ENCODE assay signal across 21 cellular contexts in genomic region chr11:94302806-94303205, GRCh38. TPM values are rescaled to one million over a fixed set of nuclear protein-coding genes. Genes with fewer than 3 reads are reported as not detected.
DNase-seq lines count a peak whose midpoint lies in the region; ATAC-seq and TF ChIP-seq lines count a peak whose summit lies in the region.
"Had no signal": no experiment of that assay in that cellular context is flagged by ENCODE, and none has a peak within 500 bp of the region (broad histone marks: within the 10 kb centered on the region; RNA-seq: fewer than 3 reads in every experiment).

No MANE protein-coding gene starts in this region.

- H2AFZ ChIP-seq in neural cell (ENCODE audit: low read depth, low read length): peak overlapping the region; percentile 63
- no peak overlapping the region for H2AFZ ChIP-seq in PC-3 (ENCODE audit: low read length)

- H3K36me3 ChIP-seq in H7 (replicated peaks; ENCODE audit: control insufficient read depth, insufficient read depth, low read length) (no peaks in the 10 kb centered on the region), neural cell (ENCODE audit: insufficient read depth, low read length) (no peaks in the 10 kb centered on the region), PC-3 (ENCODE audit: low read depth, low read length) (no peaks in the 10 kb centered on the region)
- H3K36me3 ChIP-seq: BLaER1 treated with 17β-estradiol and CSF1 and Interleukin-3, amounts not matched to agents 10 nM and 100 nM; HAP-1 had no signal

- H3K79me2 ChIP-seq in neural cell (replicated peaks; ENCODE audit: insufficient read depth, low read length) (no peaks in the 10 kb centered on the region), PC-3 (ENCODE audit: low read length) (no peaks in the 10 kb centered on the region)

- no peak for ATAC-seq in PC-3
- ATAC-seq: CD8-positive, alpha-beta T cell; GM12878 had no signal

- peak overlapping the region; percentile 70 for H3K27ac ChIP-seq in neural cell (ENCODE audit: low read length)
- no peak overlapping the region for H3K27ac ChIP-seq in PC-3 (ENCODE audit: low read length)
- H3K27ac ChIP-seq: BLaER1 treated with 17β-estradiol and CSF1 and Interleukin-3, amounts not matched to agents 10 nM and 100 nM; HL-60 had no signal

- TF ChIP-seq EP300 in neural cell (conservative IDR thresholded peaks at IDR 0.05; ENCODE audit: poor library complexity, severe bottlenecking): no peak

- no peak for TF ChIP-seq RAD21 in neural cell (conservative IDR thresholded peaks at IDR 0.05)

- H3K9me3 ChIP-seq in neural cell (ENCODE audit: low read length) (no peaks in the 10 kb centered on the region), PC-3 (ENCODE audit: low read length) (no peaks in the 10 kb centered on the region)
- H3K9me3 ChIP-seq: BLaER1 treated with 17β-estradiol and CSF1 and Interleukin-3, amounts not matched to agents 10 nM and 100 nM; HAP-1; SK-N-SH had no signal

- H3K4me1 ChIP-seq in PC-3 (ENCODE audit: insufficient read depth, low read length): peaks cover 9% of the 10 kb centered on the region; the same call in 1 of the 2 replicates
- H3K4me1 ChIP-seq: BLaER1 treated with 17β-estradiol and CSF1 and Interleukin-3, amounts not matched to agents 10 nM and 100 nM; HAP-1 had no signal

- BruUV-seq in PC-3 (replicated peaks; lab: Mats Ljungman, UMichigan): no TSS peak

- TF ChIP-seq CTCF in neural cell (IDR thresholded peaks at IDR 0.05; ENCODE audit: poor library complexity, severe bottlenecking) (no peak), PC-3 (conservative IDR thresholded peaks at IDR 0.05; ENCODE audit: low read depth, low read length) (no peak)

- CTCF ChIA-PET in PC-3 (lab: Charles Lee): no interaction called here

- POLR2A ChIA-PET in PC-3 (lab: Charles Lee; ENCODE audit: unreplicated experiment): no interaction called here

- no peaks in the 10 kb centered on the region for H3K9me2 ChIP-seq in neural cell (ENCODE audit: insufficient read depth, low read length)
- no peaks in the 10 kb centered on the region for H3K9me2 ChIP-seq in PC-3 (replicated peaks; ENCODE audit: low read length)
- H3K9me2 ChIP-seq: SK-N-SH had no signal

- no peaks in the 10 kb centered on the region for H4K20me1 ChIP-seq in neural cell (ENCODE audit: insufficient read depth)
- no peaks in the 10 kb centered on the region for H4K20me1 ChIP-seq in PC-3 (ENCODE audit: low read length)
- H4K20me1 ChIP-seq: BLaER1 treated with 17β-estradiol and CSF1 and Interleukin-3, amounts not matched to agents 10 nM and 100 nM had no signal

- H3K4me2 ChIP-seq in neural cell (ENCODE audit: low read length): peak overlapping the region; percentile 53
- H3K4me2 ChIP-seq in PC-3 (ENCODE audit: low read length): no peak overlapping the region
- H3K4me2 ChIP-seq: BLaER1 treated with 17β-estradiol and CSF1 and Interleukin-3, amounts not matched to agents 10 nM and 100 nM; SK-N-SH had no signal

- peak; percentile 47 for DNase-seq in H7
- DNase-seq in NCI-H2227 (lab: John Stamatoyannopoulos, UW; ENCODE audit: unreplicated experiment): peak; percentile 20
- peak; percentile 68 for DNase-seq in cerebellar cortex (ENCODE audit: low spot score)
- DNase-seq in activated CD4-positive, CD25-positive, alpha-beta regulatory T cell treated with anti-CD3 and anti-CD28 coated beads, Interleukin-2, amount 50 U/mL, for 72 hours: no peak
- DNase-seq in NCI-H345 treated with DMSO at 0.1 percent for 48 hours (lab: John Stamatoyannopoulos, UW; ENCODE audit: unreplicated experiment): no peak
- DNase-seq in PC-3: no peak
- DNase-seq: Calu3; CD8-positive, alpha-beta T cell; IMR-90; NCI-H1417 treated with DMSO at 0.1 percent for 48 hours; NCI-H2029 treated with DMSO at 0.1 percent for 48 hours; NCI-H510A treated with DMSO at 0.1 percent for 48 hours; SHP77; SK-N-SH had no signal

- intact Hi-C loops in PC-3 (cut with micrococcal nuclease): no loop called here

- no peaks in the 10 kb centered on the region for H3K27me3 ChIP-seq in H7 (ENCODE audit: control insufficient read depth, insufficient read depth, low read length)
- H3K27me3 ChIP-seq in neural cell (ENCODE audit: insufficient read depth, low read depth, low read length): no peaks in the 10 kb centered on the region
- peaks cover 31% of the 10 kb centered on the region for H3K27me3 ChIP-seq in PC-3 (ENCODE audit: low read length)
- H3K27me3 ChIP-seq: BLaER1 treated with 17β-estradiol and CSF1 and Interleukin-3, amounts not matched to agents 10 nM and 100 nM had no signal

- H3F3A ChIP-seq in neural cell (ENCODE audit: insufficient read depth, low read length, poor library complexity, severe bottlenecking): no peaks in the 10 kb centered on the region
- no peaks in the 10 kb centered on the region for H3F3A ChIP-seq in PC-3 (ENCODE audit: low read length, unreplicated experiment)

- no peak overlapping the region for H3K4me3 ChIP-seq in H7 (ENCODE audit: insufficient read depth, low read depth, low read length)
- peak overlapping the region; percentile 31 for H3K4me3 ChIP-seq in neural cell (ENCODE audit: low read length)
- H3K4me3 ChIP-seq in PC-3 (ENCODE audit: low read length): no peak overlapping the region
- H3K4me3 ChIP-seq: BLaER1 treated with 17β-estradiol and CSF1 and Interleukin-3, amounts not matched to agents 10 nM and 100 nM; GM12878; HAP-1 had no signal

- H3K9ac ChIP-seq in neural cell (ENCODE audit: low read length) (peak overlapping the region; percentile 20), PC-3 (ENCODE audit: low read length) (no peak overlapping the region)
- H3K9ac ChIP-seq: BLaER1 treated with 17β-estradiol and CSF1 and Interleukin-3, amounts not matched to agents 10 nM and 100 nM; SK-N-SH had no signal

TF ChIP-seq in neural cell, 6 proteins besides CTCF, POLR2A, EP300 and RAD21:
- no peak for TF ChIP-seq TAF1 (IDR thresholded peaks at IDR 0.05; ENCODE audit: low read depth)
- TF ChIP-seq, protein P1, sequence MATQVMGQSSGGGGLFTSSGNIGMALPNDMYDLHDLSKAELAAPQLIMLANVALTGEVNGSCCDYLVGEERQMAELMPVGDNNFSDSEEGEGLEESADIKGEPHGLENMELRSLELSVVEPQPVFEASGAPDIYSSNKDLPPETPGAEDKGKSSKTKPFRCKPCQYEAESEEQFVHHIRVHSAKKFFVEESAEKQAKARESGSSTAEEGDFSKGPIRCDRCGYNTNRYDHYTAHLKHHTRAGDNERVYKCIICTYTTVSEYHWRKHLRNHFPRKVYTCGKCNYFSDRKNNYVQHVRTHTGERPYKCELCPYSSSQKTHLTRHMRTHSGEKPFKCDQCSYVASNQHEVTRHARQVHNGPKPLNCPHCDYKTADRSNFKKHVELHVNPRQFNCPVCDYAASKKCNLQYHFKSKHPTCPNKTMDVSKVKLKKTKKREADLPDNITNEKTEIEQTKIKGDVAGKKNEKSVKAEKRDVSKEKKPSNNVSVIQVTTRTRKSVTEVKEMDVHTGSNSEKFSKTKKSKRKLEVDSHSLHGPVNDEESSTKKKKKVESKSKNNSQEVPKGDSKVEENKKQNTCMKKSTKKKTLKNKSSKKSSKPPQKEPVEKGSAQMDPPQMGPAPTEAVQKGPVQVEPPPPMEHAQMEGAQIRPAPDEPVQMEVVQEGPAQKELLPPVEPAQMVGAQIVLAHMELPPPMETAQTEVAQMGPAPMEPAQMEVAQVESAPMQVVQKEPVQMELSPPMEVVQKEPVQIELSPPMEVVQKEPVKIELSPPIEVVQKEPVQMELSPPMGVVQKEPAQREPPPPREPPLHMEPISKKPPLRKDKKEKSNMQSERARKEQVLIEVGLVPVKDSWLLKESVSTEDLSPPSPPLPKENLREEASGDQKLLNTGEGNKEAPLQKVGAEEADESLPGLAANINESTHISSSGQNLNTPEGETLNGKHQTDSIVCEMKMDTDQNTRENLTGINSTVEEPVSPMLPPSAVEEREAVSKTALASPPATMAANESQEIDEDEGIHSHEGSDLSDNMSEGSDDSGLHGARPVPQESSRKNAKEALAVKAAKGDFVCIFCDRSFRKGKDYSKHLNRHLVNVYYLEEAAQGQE (IDR thresholded peaks at IDR 0.05; ENCODE audit: borderline replicate concordance): no peak
- peak; percentile 11 for TF ChIP-seq POLR2AphosphoS5 (IDR thresholded peaks at IDR 0.05)

RNA-seq across cellular contexts. Expression of gene IZUMO1R, which starts 1.6 kb away (rescaled TPM):
- not detected in 2 replicates for total RNA-seq in H7 (2014; rRNA removed; shearing (Covaris generic))
- polyA plus RNA-seq in neural cell: not detected in 2 replicates
- not detected in 2 replicates for polyA minus RNA-seq in neural cell
- not detected in 2 replicates for total RNA-seq in PC-3 (2014; rRNA removed)
- total RNA-seq: Calu3; CD8-positive, alpha-beta T cell; GM12878; IMR-90; MCF 10A; OCI-LY7 had no signal
- polyA plus RNA-seq: GM12878, IMR-90 had no signal

Comparison
In these comparisons a context has a peak if more than half of its experiments do, and no peak if none do; other contexts are left out.
1. DNase-seq: peak in H7 (single experiment), NCI-H2227 (single experiment) and cerebellar cortex (single experiment); none in activated CD4-positive, CD25-positive, alpha-beta regulatory T cell treated with anti-CD3 and anti-CD28 coated beads, Interleukin-2, amount 50 U/mL, for 72 hours (single experiment), NCI-H345 treated with DMSO at 0.1 percent for 48 hours (single experiment) and PC-3 (single experiment).